In the genomic region with DNA sequence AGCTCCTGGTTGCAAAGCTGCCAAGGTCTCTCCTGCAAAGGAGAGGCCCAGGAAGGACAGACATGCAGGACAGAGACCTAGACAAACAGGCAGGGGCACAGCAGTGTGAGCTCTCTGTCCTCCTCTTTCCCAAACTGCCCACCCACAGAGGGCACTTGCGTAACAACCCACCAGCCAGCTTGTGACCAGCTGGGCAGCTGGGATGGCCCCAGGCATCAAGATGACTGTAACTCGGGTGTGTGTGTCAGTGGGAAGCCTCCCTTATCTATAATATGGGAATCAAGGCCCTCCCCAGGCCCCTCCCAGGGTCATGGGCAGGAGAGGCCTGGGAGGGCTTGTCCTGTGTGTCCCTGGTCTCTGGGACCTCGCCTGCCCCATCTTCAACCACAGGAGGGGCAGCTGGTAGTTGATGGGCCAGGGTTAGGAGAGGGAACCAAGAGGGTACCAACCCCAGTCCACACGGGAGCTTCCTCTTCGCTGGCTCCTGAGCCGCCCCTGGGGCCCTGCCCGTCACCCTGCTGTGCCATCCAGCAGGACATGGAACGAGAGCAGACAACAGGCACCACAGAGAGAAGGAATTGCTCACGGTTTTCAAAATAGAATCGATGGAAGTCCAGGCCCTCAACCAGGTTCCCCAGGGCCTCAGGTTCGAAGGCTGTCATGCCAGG, we compare ENCODE assay signal across 23 cellular contexts. TPM values are rescaled to one million over a fixed set of nuclear protein-coding genes. Genes with fewer than 3 reads are reported as not detected.
DNase-seq lines count a peak whose midpoint lies in the region; ATAC-seq, FAIRE-seq and TF ChIP-seq lines count a peak whose summit lies in the region.
"Had no signal": no experiment of that assay in that cellular context is flagged by ENCODE, and none has a peak within 500 bp of the region (broad histone marks: within the 10 kb centered on the region; RNA-seq: fewer than 3 reads in every experiment).

No MANE protein-coding gene starts in this region.

- H3K9me3 ChIP-seq in mammary epithelial cell (replicated peaks; ENCODE audit: insufficient read depth, low read length) = no peaks in the 10 kb centered on the region
- H3K9me3 ChIP-seq in Peyer's patch = no peaks in the 10 kb centered on the region
- no peaks in the 10 kb centered on the region for H3K9me3 ChIP-seq in WERI-Rb-1 (ENCODE audit: severe bottlenecking)
- H3K9me3 ChIP-seq: gastrocnemius medialis, left ventricle myocardium inferior, thyroid gland had no signal

- dilution Hi-C loops in mammary epithelial cell (cut with HindIII; ENCODE audit: low sequenced_read_pairs) = no loop called here

- H3K27ac ChIP-seq in mammary epithelial cell (ENCODE audit: insufficient read depth, low read depth, low read length) = no peak overlapping the region
- H3K27ac ChIP-seq in Peyer's patch = no peak overlapping the region
- H3K27ac ChIP-seq in WERI-Rb-1 = no peak overlapping the region
- H3K27ac ChIP-seq: left ventricle myocardium inferior, thyroid gland had no signal

- H3K4me1 ChIP-seq in mammary epithelial cell (ENCODE audit: insufficient read depth, low read length) (no peaks in the 10 kb centered on the region), Peyer's patch (no peaks in the 10 kb centered on the region)
- H3K4me1 ChIP-seq: gastrocnemius medialis, left ventricle myocardium inferior, thyroid gland had no signal

- BruUV-seq in mammary epithelial cell (replicated peaks; lab: Mats Ljungman, UMichigan) = no TSS peak

- H3K36me3 ChIP-seq in mammary epithelial cell (ENCODE audit: insufficient read depth, low read length) (no peaks in the 10 kb centered on the region), Peyer's patch (no peaks in the 10 kb centered on the region), WERI-Rb-1 (no peaks in the 10 kb centered on the region)
- H3K36me3 ChIP-seq: left ventricle myocardium inferior, thyroid gland had no signal

- H3K4me3 ChIP-seq in mammary epithelial cell (replicated peaks in 1 of 3; ENCODE audit: insufficient read depth in 1 of 3, low read depth in 2 of 3, low read length in 3 of 3) (no peak overlapping the region), Peyer's patch (no peak overlapping the region), WERI-Rb-1 (ENCODE audit: low read depth, low read length) (no peak overlapping the region)
- H3K4me3 ChIP-seq: gastrocnemius medialis, left ventricle myocardium inferior, smooth muscle cell, thyroid gland had no signal

- FAIRE-seq in H54 (lab: Jason Lieb, UNC) = no peak

- TF ChIP-seq POLR2A in H54 (IDR thresholded peaks at IDR 0.05; ENCODE audit: low read depth, low read length) (no peak), Peyer's patch (IDR thresholded peaks at IDR 0.05) (no peak)

- no peaks in the 10 kb centered on the region for H3K79me2 ChIP-seq in mammary epithelial cell (ENCODE audit: insufficient read depth, low read length)

- TF ChIP-seq CTCF in mammary epithelial cell (conservative IDR thresholded peaks at IDR 0.05 in 1 of 2, IDR thresholded peaks at IDR 0.05 in 1 of 2; ENCODE audit: extremely low read depth in 1 of 2, insufficient read depth in 1 of 2, low read depth in 1 of 2, low read length in 2 of 2) (no peak), Peyer's patch (IDR thresholded peaks at IDR 0.05) (no peak), WERI-Rb-1 (IDR thresholded peaks at IDR 0.05; ENCODE audit: low read depth, low read length) (no peak)

- intact Hi-C loops in mammary epithelial cell (cut with micrococcal nuclease) = no loop called here

- WGBS in mammary epithelial cell (ENCODE audit: low coverage, missing lambda C conversion rate) = 78% methylated on average over 11 of the region's 11 CpGs

- H3K9ac ChIP-seq in mammary epithelial cell (ENCODE audit: insufficient read depth, low read length) = no peak overlapping the region

- DNase-seq in EH (ENCODE audit: low read depth) (peak; percentile 73), M059J (ENCODE audit: low read depth) (peak; percentile 55), mammary epithelial cell (peak; percentile 21), myocyte (ENCODE audit: low read depth) (peak; percentile 65), H54 (ENCODE audit: insufficient read length, low spot score) (no peak), Peyer's patch (no peak), WERI-Rb-1 (no peak)
- DNase-seq: activated CD4-positive, CD25-positive, alpha-beta regulatory T cell; activated naive CD8-positive, alpha-beta T cell treated with anti-CD3 and anti-CD28 coated beads, Interleukin-2, amount 50 U/mL, for 24 hours; C1 segment of cervical spinal cord; caudate nucleus; DMS153; effector memory CD4-positive, alpha-beta T cell; gastrocnemius medialis; left ventricle myocardium inferior; NCI-H1694; NCI-H345; thyroid gland had no signal

- H3K27me3 ChIP-seq in mammary epithelial cell (ENCODE audit: insufficient read depth, low read length) (no peaks in the 10 kb centered on the region), Peyer's patch (no peaks in the 10 kb centered on the region), WERI-Rb-1 (ENCODE audit: insufficient read depth, low read depth, severe bottlenecking) (no peaks in the 10 kb centered on the region)
- H3K27me3 ChIP-seq: gastrocnemius medialis, thyroid gland had no signal

- ATAC-seq in GM18519 (IDR thresholded peaks at IDR 0.05; ENCODE audit: low FRiP score, unreplicated experiment) = no peak
- ATAC-seq: activated naive CD8-positive, alpha-beta T cell treated with anti-CD3 and anti-CD28 coated beads, Interleukin-2, amount 50 U/mL, for 24 hours; activated T-helper 17 cell treated with anti-CD3 and anti-CD28 coated beads, Interleukin-2, amount 50 U/mL, for 72 hours; gastrocnemius medialis; Right ventricle myocardium inferior had no signal

- H3K4me2 ChIP-seq in mammary epithelial cell (ENCODE audit: insufficient read depth, low read depth, low read length) = no peak overlapping the region
- H3K4me2 ChIP-seq: smooth muscle cell had no signal

- CTCF ChIA-PET in mammary epithelial cell (lab: Charles Lee; ENCODE audit: low non-redundant PET) = no interaction called here

- H4K20me1 ChIP-seq in mammary epithelial cell (ENCODE audit: insufficient read depth, low read length) = no peaks in the 10 kb centered on the region

- no peak overlapping the region for H2AFZ ChIP-seq in mammary epithelial cell (ENCODE audit: low read depth, low read length)

- in situ Hi-C loops in mammary epithelial cell (cut with MboI; ENCODE audit: low sequenced_read_pairs in 2 of 2) = no loop called here

RNA-seq across cellular contexts. Expression of gene SLC6A7, which starts 37.9 kb away (rescaled TPM):
- not detected in 2 replicates for total RNA-seq in M059J (2014; rRNA removed; shearing (Covaris generic))
- total RNA-seq in mammary epithelial cell (not detected), myocyte (0.10 TPM in 1 of 2 replicates, not detected in the other), Peyer's patch (10 to 100 TPM; 12.3 to 41.6 (median 19.9) TPM)
- polyA plus RNA-seq in mammary epithelial cell = not detected
- polyA minus RNA-seq in mammary epithelial cell = not detected
- not detected for polyA plus RNA-seq in myocyte (2012)
- total RNA-seq: activated CD8-positive, alpha-beta memory T cell treated with anti-CD3 and anti-CD28 coated beads for 36 hours; activated T-helper 17 cell treated with anti-CD3 and anti-CD28 coated beads, Interleukin-2, amount 50 U/mL, for 72 hours; left ventricle myocardium inferior; Right ventricle myocardium inferior; smooth muscle cell; thyroid gland had no signal

Comparison
In these comparisons a context has a peak if more than half of its experiments do, and no peak if none do; other contexts are left out.
1. DNase-seq: peak in EH (single experiment), M059J (single experiment), mammary epithelial cell (single experiment) and myocyte (single experiment); none in H54 (single experiment), Peyer's patch (0 of 3) and WERI-Rb-1 (single experiment).
2. RNA of gene SLC6A7, which starts 37.9 kb away (total RNA-seq): 12.3 to 41.6 TPM in Peyer's patch; not detected in M059J, not detected in mammary epithelial cell and 0.10 TPM in myocyte; every median in the first group is over 10 times any median in the second.